23 cellular contexts compared by ENCODE assay signal in the genomic region with DNA sequence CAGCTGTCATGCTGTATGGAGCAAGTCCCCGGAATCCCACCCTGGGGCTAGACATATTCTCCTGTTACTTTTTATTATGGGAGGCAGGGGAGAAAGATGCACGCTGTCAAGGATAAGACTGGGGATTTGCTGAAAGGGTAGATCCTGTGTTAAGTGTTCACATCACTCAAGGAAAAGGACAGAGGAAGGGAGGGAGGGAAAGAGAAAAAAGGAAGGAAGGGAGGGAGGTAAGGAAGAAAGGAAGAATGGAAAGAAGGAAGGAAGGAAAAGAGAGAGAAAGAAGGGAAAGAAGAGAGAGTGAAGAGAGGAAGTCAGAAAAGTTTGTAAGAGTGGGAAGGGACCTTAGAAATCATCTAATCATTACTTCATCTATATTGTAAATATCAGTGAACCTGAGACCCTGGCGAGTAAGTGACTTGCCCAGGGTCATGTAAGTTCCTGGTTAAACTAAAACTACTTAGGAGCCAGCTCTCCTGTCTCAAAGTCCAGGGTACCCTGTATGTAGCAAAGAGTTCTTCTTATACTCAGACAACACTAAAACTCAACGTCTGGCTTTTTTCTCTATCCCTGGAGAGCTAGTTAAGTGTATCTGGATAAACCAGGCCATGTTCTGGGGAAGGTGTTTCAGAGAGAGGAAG. TPM values are rescaled to one million over a fixed set of nuclear protein-coding genes. Genes with fewer than 3 reads are reported as not detected.
DNase-seq lines count a peak whose midpoint lies in the region; ATAC-seq and TF ChIP-seq lines count a peak whose summit lies in the region.
"Had no signal": no experiment of that assay in that cellular context is flagged by ENCODE, and none has a peak within 500 bp of the region (broad histone marks: within the 10 kb centered on the region; RNA-seq: fewer than 3 reads in every experiment).

No MANE protein-coding gene starts in this region.

- H3K9me3 ChIP-seq in BLaER1 treated with 17β-estradiol and CSF1 and Interleukin-3, amounts not matched to agents 10 nM and 100 nM (replicated peaks in 1 of 11) = peaks cover 59 to 79% (median 71%) of the 10 kb centered on the region in 11 experiments
- no peaks in the 10 kb centered on the region for H3K9me3 ChIP-seq in right lobe of liver
- H3K9me3 ChIP-seq: BE2C had no signal

- WGBS in right lobe of liver (ENCODE audit: insufficient coverage, low coverage, low lambda C conversion rate, missing lambda C conversion rate) = 51% methylated on average over 4 of the region's 4 CpGs

- H3K4me1 ChIP-seq in BLaER1 treated with 17β-estradiol and CSF1 and Interleukin-3, amounts not matched to agents 10 nM and 100 nM = peaks cover 6 to 57% (median 43%) of the 10 kb centered on the region in 10 experiments; a peak in 16 of 20 replicates
- peaks cover 0 to 6% (median 0%) of the 10 kb centered on the region in 4 donors for H3K4me1 ChIP-seq in right lobe of liver
- H3K4me1 ChIP-seq: BE2C had no signal

- no peaks in the 10 kb centered on the region for H3K27me3 ChIP-seq in BLaER1 treated with 17β-estradiol and CSF1 and Interleukin-3, amounts not matched to agents 10 nM and 100 nM
- H3K27me3 ChIP-seq in right lobe of liver = no peaks in the 10 kb centered on the region
- H3K27me3 ChIP-seq: BE2C had no signal

- intact Hi-C loops in right lobe of liver (cut with DNase I) = no loop called here
- intact Hi-C loops in head of caudate nucleus (cut with DNase I) = no loop called here

- no peak overlapping the region for H3K9ac ChIP-seq in BLaER1 treated with 17β-estradiol and CSF1 and Interleukin-3, amounts not matched to agents 10 nM and 100 nM

- DNase-seq in left lobe of liver (ENCODE audit: low spot score) (no peak), right lobe of liver (no peak), UCSD-AML1 (lab: John Stamatoyannopoulos, UW; ENCODE audit: unreplicated experiment) (no peak), hypothalamus (lab: John Stamatoyannopoulos, UW) (no peak), head of caudate nucleus (no peak), NCI-H1417 treated with DMSO at 0.1 percent for 48 hours (lab: John Stamatoyannopoulos, UW) (no peak)
- DNase-seq: 8988T; ACHN; BE2C; C1 segment of cervical spinal cord; CD4-positive, alpha-beta memory T cell; CD4-positive, CD25-positive, alpha-beta regulatory T cell; CD8-positive, alpha-beta memory T cell; COR-L47; DMS 273 treated with DMSO at 0.1 percent for 48 hours; DMS153; DMS53; DMS79; DND-41; EL; GDM1 had no signal

- no peaks in the 10 kb centered on the region for H4K20me1 ChIP-seq in BLaER1 treated with 17β-estradiol and CSF1 and Interleukin-3, amounts not matched to agents 10 nM and 100 nM

- peak overlapping the region in 6 of 11 experiments; percentile 40 to 82 (median 64); a peak in 10 of 22 replicates for H3K4me2 ChIP-seq in BLaER1 treated with 17β-estradiol and CSF1 and Interleukin-3, amounts not matched to agents 10 nM and 100 nM

- no peak overlapping the region for H3K4me3 ChIP-seq in BLaER1 treated with 17β-estradiol and CSF1 and Interleukin-3, amounts not matched to agents 10 nM and 100 nM
- H3K4me3 ChIP-seq in right lobe of liver = no peak overlapping the region
- H3K4me3 ChIP-seq: GM12878 had no signal

- no peak for TF ChIP-seq POLR2A in right lobe of liver (IDR thresholded peaks at IDR 0.05)

- no peak for TF ChIP-seq CTCF in right lobe of liver (IDR thresholded peaks at IDR 0.05)

- ATAC-seq in left lobe of liver = peak; percentile 91
- peak; percentile 43 to 91 (median 52) for ATAC-seq in right lobe of liver
- ATAC-seq: GM12878 had no signal

- no peak overlapping the region for H3K27ac ChIP-seq in BLaER1 treated with 17β-estradiol and CSF1 and Interleukin-3, amounts not matched to agents 10 nM and 100 nM
- no peak overlapping the region for H3K27ac ChIP-seq in right lobe of liver

- peaks cover 0 to 25% (median 0%) of the 10 kb centered on the region in 11 experiments; a peak in 4 of 22 replicates for H3K36me3 ChIP-seq in BLaER1 treated with 17β-estradiol and CSF1 and Interleukin-3, amounts not matched to agents 10 nM and 100 nM
- no peaks in the 10 kb centered on the region for H3K36me3 ChIP-seq in right lobe of liver
- H3K36me3 ChIP-seq: BE2C had no signal

RNA-seq across cellular contexts. Expression of a gene that starts 47.2 kb away (rescaled TPM):
- 0.33 TPM for total RNA-seq in left lobe of liver
- under 1 TPM; 0.15 to 0.62 (median 0.31) TPM for total RNA-seq in right lobe of liver
- total RNA-seq: CD4-positive, alpha-beta memory T cell had no signal
